In the genomic region with DNA sequence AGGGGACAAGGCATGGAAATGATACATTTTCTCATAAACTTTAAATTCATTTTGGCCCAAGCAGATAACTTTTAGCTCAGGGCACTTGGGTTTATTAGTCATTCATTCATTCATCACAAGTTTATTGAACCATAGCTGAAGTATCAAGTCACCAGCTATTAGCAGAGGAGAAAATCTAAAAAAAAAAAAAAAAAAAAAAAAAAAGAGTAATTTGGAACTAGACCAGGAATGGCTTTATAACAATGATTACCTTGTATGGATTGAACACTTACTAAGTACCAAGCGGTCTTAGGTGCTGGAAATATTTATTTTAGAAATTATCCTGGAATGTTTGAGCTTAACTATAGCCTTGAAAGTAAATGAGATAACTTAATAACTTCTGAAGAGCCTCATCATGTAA, we compare ENCODE assay signal across 26 cellular contexts.
"Had no signal": no experiment of that assay in that cellular context is flagged by ENCODE, and none has a peak within 500 bp of the region (broad histone marks: within the 10 kb centered on the region; RNA-seq: fewer than 3 reads in every experiment).

No MANE protein-coding gene starts in this region.

- H3K9me3 ChIP-seq: ascending aorta, esophagus squamous epithelium, right lobe of liver, upper lobe of left lung, vagina had no signal

- H3K4me3 Mint-ChIP-seq: activated naive CD8-positive, alpha-beta T cell; activated T-cell treated with anti-CD3 and anti-CD28 coated beads, Interleukin-2, amount 50 U/mL, for 72 hours; natural killer cell; stimulated activated memory B cell treated with anti-CD40 and anti-IgM and Interleukin-4, amounts not matched to agents 10 μg/mL and 1 μg/mL and 100 μg/mL, for 72 hours; stimulated activated naive CD8-positive, alpha-beta T cell treated with anti-CD3 and anti-CD28 coated beads, Interleukin-15, amount 100 ng/mL, for 72 hours had no signal

- H3K27me3 ChIP-seq: ascending aorta, esophagus squamous epithelium, hepatocyte, right lobe of liver, upper lobe of left lung, vagina had no signal

- H3K27ac ChIP-seq: ascending aorta, hepatocyte, right lobe of liver, skin epidermis, upper lobe of left lung, vagina, VCaP had no signal

- H3K36me3 ChIP-seq: ascending aorta, esophagus squamous epithelium, right lobe of liver, upper lobe of left lung, vagina had no signal

- H3K79me2 ChIP-seq: hepatocyte had no signal

- ATAC-seq: activated T-cell treated with anti-CD3 and anti-CD28 coated beads, Interleukin-2, amount 50 U/mL, for 72 hours; natural killer cell; right lobe of liver; stimulated activated memory B cell treated with anti-CD40 and anti-IgM and Interleukin-4, amounts not matched to agents 10 μg/mL and 1 μg/mL and 100 μg/mL, for 72 hours; stimulated activated naive CD8-positive, alpha-beta T cell treated with anti-CD3 and anti-CD28 coated beads, Interleukin-15, amount 100 ng/mL, for 72 hours had no signal

- DNase-seq: activated CD4-positive, alpha-beta T cell treated with anti-CD3 and anti-CD28 coated beads for 4 hours; activated CD4-positive, alpha-beta T cell treated with anti-CD3 and anti-CD28 coated beads, Interleukin-2, amount 50 U/mL, for 4 hours; activated naive CD4-positive, alpha-beta T cell treated with Interleukin-2 at 50 U/mL for 16 hours; activated T-cell treated with anti-CD3 and anti-CD28 coated beads for 4 hours; activated T-cell treated with anti-CD3 and anti-CD28 coated beads, Interleukin-2, amount 50 U/mL, for 72 hours; central memory CD4-positive, alpha-beta T cell; dermis blood vessel endothelial cell; effector CD4-positive, alpha-beta T cell; esophagus squamous epithelium; midbrain; natural killer cell; posterior cingulate gyrus; right lobe of liver; stimulated activated CD4-positive, alpha-beta T cell treated with anti-CD3 and anti-CD28 coated beads, Interleukin-12 subunit alpha, Interleukin-12 subunit beta, amount 100 ng/mL, for 4 hours; stimulated activated CD4-positive, alpha-beta T cell treated with anti-CD3 and anti-CD28 coated beads, Interleukin-4, amount 100 ng/mL, for 24 hours; stimulated activated naive CD8-positive, alpha-beta T cell treated with anti-CD3 and anti-CD28 coated beads, Interleukin-15, amount 100 ng/mL, for 72 hours; substantia nigra; T-helper 1 cell; upper lobe of left lung had no signal

- H3K4me1 ChIP-seq: ascending aorta, right lobe of liver, upper lobe of left lung, vagina had no signal

- H3K4me1 Mint-ChIP-seq: natural killer cell; stimulated activated memory B cell treated with anti-CD40 and anti-IgM and Interleukin-4, amounts not matched to agents 10 μg/mL and 1 μg/mL and 100 μg/mL, for 72 hours; stimulated activated naive CD8-positive, alpha-beta T cell treated with anti-CD3 and anti-CD28 coated beads, Interleukin-15, amount 100 ng/mL, for 72 hours had no signal

- H3K36me3 Mint-ChIP-seq: activated naive CD8-positive, alpha-beta T cell; natural killer cell; stimulated activated memory B cell treated with anti-CD40 and anti-IgM and Interleukin-4, amounts not matched to agents 10 μg/mL and 1 μg/mL and 100 μg/mL, for 72 hours had no signal

- H3K27me3 Mint-ChIP-seq: activated naive CD8-positive, alpha-beta T cell; stimulated activated memory B cell treated with anti-CD40 and anti-IgM and Interleukin-4, amounts not matched to agents 10 μg/mL and 1 μg/mL and 100 μg/mL, for 72 hours; stimulated activated naive CD8-positive, alpha-beta T cell treated with anti-CD3 and anti-CD28 coated beads, Interleukin-15, amount 100 ng/mL, for 72 hours had no signal

- H2AFZ ChIP-seq: hepatocyte had no signal

- H3K4me3 ChIP-seq: ascending aorta, esophagus squamous epithelium, hepatocyte, right lobe of liver, skin epidermis, upper lobe of left lung, vagina had no signal

- H3K27ac Mint-ChIP-seq: activated naive CD8-positive, alpha-beta T cell; activated T-cell treated with anti-CD3 and anti-CD28 coated beads, Interleukin-2, amount 50 U/mL, for 72 hours; natural killer cell; stimulated activated memory B cell treated with anti-CD40 and anti-IgM and Interleukin-4, amounts not matched to agents 10 μg/mL and 1 μg/mL and 100 μg/mL, for 72 hours had no signal

- H3K9me3 Mint-ChIP-seq: stimulated activated memory B cell treated with anti-CD40 and anti-IgM and Interleukin-4, amounts not matched to agents 10 μg/mL and 1 μg/mL and 100 μg/mL, for 72 hours; stimulated activated naive CD8-positive, alpha-beta T cell treated with anti-CD3 and anti-CD28 coated beads, Interleukin-15, amount 100 ng/mL, for 72 hours had no signal

- H3K4me2 ChIP-seq: hepatocyte had no signal
